In the genomic region with DNA sequence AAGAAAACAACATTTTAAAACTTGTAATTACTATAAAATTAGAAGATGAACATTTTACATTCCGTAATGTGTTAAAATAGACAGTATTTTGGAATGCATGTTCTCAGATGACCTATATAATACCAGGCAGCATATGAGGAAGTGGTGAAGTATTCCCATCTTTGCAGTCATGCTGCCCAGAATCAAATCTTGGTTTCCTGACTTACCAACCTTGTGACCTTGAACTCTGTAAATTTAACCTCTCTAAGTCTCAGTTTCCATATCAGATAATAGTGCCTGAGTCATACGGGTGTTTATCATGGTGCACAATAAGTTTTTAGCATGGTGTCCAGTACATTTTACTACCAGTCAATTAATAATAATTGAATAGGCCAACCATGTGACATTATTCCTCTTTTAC, we compare ENCODE assay signal across 1 cellular context.
TF ChIP-seq lines count a peak whose summit lies in the region.

No MANE protein-coding gene starts in this region.

TF ChIP-seq in K562, 482 proteins besides CTCF, POLR2A, EP300 and RAD21 (continues in another document):
- TF ChIP-seq, protein P1, sequence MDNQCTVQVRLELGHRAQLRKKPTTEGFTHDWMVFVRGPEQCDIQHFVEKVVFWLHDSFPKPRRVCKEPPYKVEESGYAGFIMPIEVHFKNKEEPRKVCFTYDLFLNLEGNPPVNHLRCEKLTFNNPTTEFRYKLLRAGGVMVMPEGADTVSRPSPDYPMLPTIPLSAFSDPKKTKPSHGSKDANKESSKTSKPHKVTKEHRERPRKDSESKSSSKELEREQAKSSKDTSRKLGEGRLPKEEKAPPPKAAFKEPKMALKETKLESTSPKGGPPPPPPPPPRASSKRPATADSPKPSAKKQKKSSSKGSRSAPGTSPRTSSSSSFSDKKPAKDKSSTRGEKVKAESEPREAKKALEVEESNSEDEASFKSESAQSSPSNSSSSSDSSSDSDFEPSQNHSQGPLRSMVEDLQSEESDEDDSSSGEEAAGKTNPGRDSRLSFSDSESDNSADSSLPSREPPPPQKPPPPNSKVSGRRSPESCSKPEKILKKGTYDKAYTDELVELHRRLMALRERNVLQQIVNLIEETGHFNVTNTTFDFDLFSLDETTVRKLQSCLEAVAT (IDR thresholded peaks at IDR 0.05), result no peak
- TF ChIP-seq TEAD2 (tag; IDR thresholded peaks at IDR 0.05) (no peak), FOXJ2 (tag; IDR thresholded peaks at IDR 0.05) (no peak), ZBTB8A (IDR thresholded peaks at IDR 0.05; ENCODE audit: partially characterized antibody) (no peak), ZNF146 (CRISPR knock-in tag; IDR thresholded peaks at IDR 0.05; ENCODE audit: unreplicated experiment) (no peak), MIER1 (IDR thresholded peaks at IDR 0.05; ENCODE audit: low read depth) (no peak), KDM1A (IDR thresholded peaks at IDR 0.05) (0 out of 4 replicates have a peak, but pooled peaks of 1 of the 2 experiments have one; percentile 11), ZZZ3 (IDR thresholded peaks at IDR 0.05) (no peak), PYGO2 (tag; IDR thresholded peaks at IDR 0.05) (no peak), SOX6 (IDR thresholded peaks at IDR 0.05) (no peak), RBM25 (IDR thresholded peaks at IDR 0.05; ENCODE audit: low read depth, low read length, severe bottlenecking) (peak; percentile 20), KDM5B (IDR thresholded peaks at IDR 0.05; ENCODE audit: insufficient replicate concordance, low read depth, low read length) (no peak), SETDB1 (IDR thresholded peaks at IDR 0.05; ENCODE audit: low read length) (no peak), ZBTB7A (IDR thresholded peaks at IDR 0.05; ENCODE audit: borderline replicate concordance, control insufficient read depth, low read depth, low read length) (no peak), TAF7 (tag; IDR thresholded peaks at IDR 0.05) (no peak), MEF2A (IDR thresholded peaks at IDR 0.05; ENCODE audit: control insufficient read depth, low read depth, low read length) (no peak), DPF2 (IDR thresholded peaks at IDR 0.05) (peak; percentile 42; the same call in 1 of the 2 replicates), TRIM28 (IDR thresholded peaks at IDR 0.05) (no peak), ZNF830 (CRISPR knock-in tag; IDR thresholded peaks at IDR 0.05) (no peak), NR2C1 (IDR thresholded peaks at IDR 0.05) (peak; percentile 21; the same call in 1 of the 2 replicates), NR2C1 (tag; IDR thresholded peaks at IDR 0.05) (0 out of 2 replicates have a peak, but pooled peaks have one; percentile 44), TEAD4 (IDR thresholded peaks at IDR 0.05; ENCODE audit: low read length) (0 out of 2 replicates have a peak, but pooled peaks have one; percentile 13), TEAD4 (CRISPR knock-in tag; IDR thresholded peaks at IDR 0.05; ENCODE audit: borderline replicate concordance) (no peak), NR4A1 (CRISPR knock-in tag; IDR thresholded peaks at IDR 0.05) (no peak), NR4A1 (tag; IDR thresholded peaks at IDR 0.05) (no peak), POLR2B (IDR thresholded peaks at IDR 0.05; ENCODE audit: low read depth, partially characterized antibody) (no peak), ZNF311 (CRISPR knock-in tag; IDR thresholded peaks at IDR 0.05) (no peak), SPI1 (IDR thresholded peaks at IDR 0.05; ENCODE audit: borderline replicate concordance, low read depth, low read length) (peak; percentile 54; the same call in 1 of the 2 replicates), SMAD2 (IDR thresholded peaks at IDR 0.05; ENCODE audit: low read depth, low read length) (no peak), SIRT6 (IDR thresholded peaks at IDR 0.05; ENCODE audit: low read depth, low read length) (no peak), HMG20A (CRISPR knock-in tag; conservative IDR thresholded peaks at IDR 0.05) (no peak), ELF2 (CRISPR knock-in tag; IDR thresholded peaks at IDR 0.05) (no peak), ZNF778 (CRISPR knock-in tag; IDR thresholded peaks at IDR 0.05) (no peak), RCOR1 (IDR thresholded peaks at IDR 0.05; ENCODE audit: borderline replicate concordance in 1 of 2, low read depth in 2 of 2, low read length in 2 of 2) (peak in 1 of 2 experiments; percentile 51; a peak in 1 of 4 replicates), PCBP1 (IDR thresholded peaks at IDR 0.05; ENCODE audit: low read depth, low read length, poor library complexity, severe bottlenecking) (no peak), KLF10 (CRISPR knock-in tag; IDR thresholded peaks at IDR 0.05) (no peak), FOSL1 (tag; conservative IDR thresholded peaks at IDR 0.05) (0 out of 2 replicates have a peak, but pooled peaks have one; percentile 36), JUND (IDR thresholded peaks at IDR 0.05; ENCODE audit: borderline replicate concordance, low read depth, low read length) (peak; percentile 62; the same call in 1 of the 2 replicates), JUND (tag; IDR thresholded peaks at IDR 0.05; ENCODE audit: borderline replicate concordance, low read depth, low read length) (0 out of 3 replicates have a peak, but pooled peaks have one; percentile 23), CBFB (CRISPR knock-in tag; IDR thresholded peaks at IDR 0.05) (no peak), ARID1B (IDR thresholded peaks at IDR 0.05) (peak; percentile 41), RBM22 (IDR thresholded peaks at IDR 0.05; ENCODE audit: low read depth, low read length, poor library complexity, severe bottlenecking) (no peak)
- TF ChIP-seq, protein P2, sequence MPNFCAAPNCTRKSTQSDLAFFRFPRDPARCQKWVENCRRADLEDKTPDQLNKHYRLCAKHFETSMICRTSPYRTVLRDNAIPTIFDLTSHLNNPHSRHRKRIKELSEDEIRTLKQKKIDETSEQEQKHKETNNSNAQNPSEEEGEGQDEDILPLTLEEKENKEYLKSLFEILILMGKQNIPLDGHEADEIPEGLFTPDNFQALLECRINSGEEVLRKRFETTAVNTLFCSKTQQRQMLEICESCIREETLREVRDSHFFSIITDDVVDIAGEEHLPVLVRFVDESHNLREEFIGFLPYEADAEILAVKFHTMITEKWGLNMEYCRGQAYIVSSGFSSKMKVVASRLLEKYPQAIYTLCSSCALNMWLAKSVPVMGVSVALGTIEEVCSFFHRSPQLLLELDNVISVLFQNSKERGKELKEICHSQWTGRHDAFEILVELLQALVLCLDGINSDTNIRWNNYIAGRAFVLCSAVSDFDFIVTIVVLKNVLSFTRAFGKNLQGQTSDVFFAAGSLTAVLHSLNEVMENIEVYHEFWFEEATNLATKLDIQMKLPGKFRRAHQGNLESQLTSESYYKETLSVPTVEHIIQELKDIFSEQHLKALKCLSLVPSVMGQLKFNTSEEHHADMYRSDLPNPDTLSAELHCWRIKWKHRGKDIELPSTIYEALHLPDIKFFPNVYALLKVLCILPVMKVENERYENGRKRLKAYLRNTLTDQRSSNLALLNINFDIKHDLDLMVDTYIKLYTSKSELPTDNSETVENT (CRISPR knock-in tag; IDR thresholded peaks at IDR 0.05), result no peak
- TF ChIP-seq, protein P3, sequence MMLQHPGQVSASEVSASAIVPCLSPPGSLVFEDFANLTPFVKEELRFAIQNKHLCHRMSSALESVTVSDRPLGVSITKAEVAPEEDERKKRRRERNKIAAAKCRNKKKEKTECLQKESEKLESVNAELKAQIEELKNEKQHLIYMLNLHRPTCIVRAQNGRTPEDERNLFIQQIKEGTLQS (IDR thresholded peaks at IDR 0.05), result 0 out of 2 replicates have a peak, but pooled peaks have one; percentile 14
- TF ChIP-seq, protein P3 (CRISPR knock-in tag; conservative IDR thresholded peaks at IDR 0.05), result no peak
- TF ChIP-seq, protein P4, sequence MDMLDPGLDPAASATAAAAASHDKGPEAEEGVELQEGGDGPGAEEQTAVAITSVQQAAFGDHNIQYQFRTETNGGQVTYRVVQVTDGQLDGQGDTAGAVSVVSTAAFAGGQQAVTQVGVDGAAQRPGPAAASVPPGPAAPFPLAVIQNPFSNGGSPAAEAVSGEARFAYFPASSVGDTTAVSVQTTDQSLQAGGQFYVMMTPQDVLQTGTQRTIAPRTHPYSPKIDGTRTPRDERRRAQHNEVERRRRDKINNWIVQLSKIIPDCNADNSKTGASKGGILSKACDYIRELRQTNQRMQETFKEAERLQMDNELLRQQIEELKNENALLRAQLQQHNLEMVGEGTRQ (CRISPR knock-in tag; IDR thresholded peaks at IDR 0.05), result no peak
- TF ChIP-seq, protein P5, sequence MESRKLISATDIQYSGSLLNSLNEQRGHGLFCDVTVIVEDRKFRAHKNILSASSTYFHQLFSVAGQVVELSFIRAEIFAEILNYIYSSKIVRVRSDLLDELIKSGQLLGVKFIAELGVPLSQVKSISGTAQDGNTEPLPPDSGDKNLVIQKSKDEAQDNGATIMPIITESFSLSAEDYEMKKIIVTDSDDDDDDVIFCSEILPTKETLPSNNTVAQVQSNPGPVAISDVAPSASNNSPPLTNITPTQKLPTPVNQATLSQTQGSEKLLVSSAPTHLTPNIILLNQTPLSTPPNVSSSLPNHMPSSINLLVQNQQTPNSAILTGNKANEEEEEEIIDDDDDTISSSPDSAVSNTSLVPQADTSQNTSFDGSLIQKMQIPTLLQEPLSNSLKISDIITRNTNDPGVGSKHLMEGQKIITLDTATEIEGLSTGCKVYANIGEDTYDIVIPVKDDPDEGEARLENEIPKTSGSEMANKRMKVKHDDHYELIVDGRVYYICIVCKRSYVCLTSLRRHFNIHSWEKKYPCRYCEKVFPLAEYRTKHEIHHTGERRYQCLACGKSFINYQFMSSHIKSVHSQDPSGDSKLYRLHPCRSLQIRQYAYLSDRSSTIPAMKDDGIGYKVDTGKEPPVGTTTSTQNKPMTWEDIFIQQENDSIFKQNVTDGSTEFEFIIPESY (CRISPR knock-in tag; IDR thresholded peaks at IDR 0.05), result no peak
- TF ChIP-seq, protein P6, sequence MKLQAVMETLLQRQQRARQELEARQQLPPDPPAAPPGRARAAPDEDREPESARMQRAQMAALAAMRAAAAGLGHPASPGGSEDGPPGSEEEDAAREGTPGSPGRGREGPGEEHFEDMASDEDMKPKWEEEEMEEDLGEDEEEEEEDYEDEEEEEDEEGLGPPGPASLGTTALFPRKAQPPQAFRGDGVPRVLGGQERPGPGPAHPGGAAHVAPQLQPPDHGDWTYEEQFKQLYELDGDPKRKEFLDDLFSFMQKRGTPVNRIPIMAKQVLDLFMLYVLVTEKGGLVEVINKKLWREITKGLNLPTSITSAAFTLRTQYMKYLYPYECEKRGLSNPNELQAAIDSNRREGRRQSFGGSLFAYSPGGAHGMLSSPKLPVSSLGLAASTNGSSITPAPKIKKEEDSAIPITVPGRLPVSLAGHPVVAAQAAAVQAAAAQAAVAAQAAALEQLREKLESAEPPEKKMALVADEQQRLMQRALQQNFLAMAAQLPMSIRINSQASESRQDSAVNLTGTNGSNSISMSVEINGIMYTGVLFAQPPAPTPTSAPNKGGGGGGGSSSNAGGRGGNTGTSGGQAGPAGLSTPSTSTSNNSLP (IDR thresholded peaks at IDR 0.05; ENCODE audit: borderline replicate concordance, low read depth, low read length), result no peak
- TF ChIP-seq, protein P7, sequence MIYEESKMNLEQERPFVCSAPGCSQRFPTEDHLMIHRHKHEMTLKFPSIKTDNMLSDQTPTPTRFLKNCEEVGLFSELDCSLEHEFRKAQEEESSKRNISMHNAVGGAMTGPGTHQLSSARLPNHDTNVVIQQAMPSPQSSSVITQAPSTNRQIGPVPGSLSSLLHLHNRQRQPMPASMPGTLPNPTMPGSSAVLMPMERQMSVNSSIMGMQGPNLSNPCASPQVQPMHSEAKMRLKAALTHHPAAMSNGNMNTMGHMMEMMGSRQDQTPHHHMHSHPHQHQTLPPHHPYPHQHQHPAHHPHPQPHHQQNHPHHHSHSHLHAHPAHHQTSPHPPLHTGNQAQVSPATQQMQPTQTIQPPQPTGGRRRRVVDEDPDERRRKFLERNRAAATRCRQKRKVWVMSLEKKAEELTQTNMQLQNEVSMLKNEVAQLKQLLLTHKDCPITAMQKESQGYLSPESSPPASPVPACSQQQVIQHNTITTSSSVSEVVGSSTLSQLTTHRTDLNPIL (CRISPR knock-in tag; IDR thresholded peaks at IDR 0.05), result no peak
- TF ChIP-seq, protein P8, sequence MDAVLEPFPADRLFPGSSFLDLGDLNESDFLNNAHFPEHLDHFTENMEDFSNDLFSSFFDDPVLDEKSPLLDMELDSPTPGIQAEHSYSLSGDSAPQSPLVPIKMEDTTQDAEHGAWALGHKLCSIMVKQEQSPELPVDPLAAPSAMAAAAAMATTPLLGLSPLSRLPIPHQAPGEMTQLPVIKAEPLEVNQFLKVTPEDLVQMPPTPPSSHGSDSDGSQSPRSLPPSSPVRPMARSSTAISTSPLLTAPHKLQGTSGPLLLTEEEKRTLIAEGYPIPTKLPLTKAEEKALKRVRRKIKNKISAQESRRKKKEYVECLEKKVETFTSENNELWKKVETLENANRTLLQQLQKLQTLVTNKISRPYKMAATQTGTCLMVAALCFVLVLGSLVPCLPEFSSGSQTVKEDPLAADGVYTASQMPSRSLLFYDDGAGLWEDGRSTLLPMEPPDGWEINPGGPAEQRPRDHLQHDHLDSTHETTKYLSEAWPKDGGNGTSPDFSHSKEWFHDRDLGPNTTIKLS (IDR thresholded peaks at IDR 0.05; ENCODE audit: borderline replicate concordance, low read depth), result no peak
- TF ChIP-seq, protein P9, sequence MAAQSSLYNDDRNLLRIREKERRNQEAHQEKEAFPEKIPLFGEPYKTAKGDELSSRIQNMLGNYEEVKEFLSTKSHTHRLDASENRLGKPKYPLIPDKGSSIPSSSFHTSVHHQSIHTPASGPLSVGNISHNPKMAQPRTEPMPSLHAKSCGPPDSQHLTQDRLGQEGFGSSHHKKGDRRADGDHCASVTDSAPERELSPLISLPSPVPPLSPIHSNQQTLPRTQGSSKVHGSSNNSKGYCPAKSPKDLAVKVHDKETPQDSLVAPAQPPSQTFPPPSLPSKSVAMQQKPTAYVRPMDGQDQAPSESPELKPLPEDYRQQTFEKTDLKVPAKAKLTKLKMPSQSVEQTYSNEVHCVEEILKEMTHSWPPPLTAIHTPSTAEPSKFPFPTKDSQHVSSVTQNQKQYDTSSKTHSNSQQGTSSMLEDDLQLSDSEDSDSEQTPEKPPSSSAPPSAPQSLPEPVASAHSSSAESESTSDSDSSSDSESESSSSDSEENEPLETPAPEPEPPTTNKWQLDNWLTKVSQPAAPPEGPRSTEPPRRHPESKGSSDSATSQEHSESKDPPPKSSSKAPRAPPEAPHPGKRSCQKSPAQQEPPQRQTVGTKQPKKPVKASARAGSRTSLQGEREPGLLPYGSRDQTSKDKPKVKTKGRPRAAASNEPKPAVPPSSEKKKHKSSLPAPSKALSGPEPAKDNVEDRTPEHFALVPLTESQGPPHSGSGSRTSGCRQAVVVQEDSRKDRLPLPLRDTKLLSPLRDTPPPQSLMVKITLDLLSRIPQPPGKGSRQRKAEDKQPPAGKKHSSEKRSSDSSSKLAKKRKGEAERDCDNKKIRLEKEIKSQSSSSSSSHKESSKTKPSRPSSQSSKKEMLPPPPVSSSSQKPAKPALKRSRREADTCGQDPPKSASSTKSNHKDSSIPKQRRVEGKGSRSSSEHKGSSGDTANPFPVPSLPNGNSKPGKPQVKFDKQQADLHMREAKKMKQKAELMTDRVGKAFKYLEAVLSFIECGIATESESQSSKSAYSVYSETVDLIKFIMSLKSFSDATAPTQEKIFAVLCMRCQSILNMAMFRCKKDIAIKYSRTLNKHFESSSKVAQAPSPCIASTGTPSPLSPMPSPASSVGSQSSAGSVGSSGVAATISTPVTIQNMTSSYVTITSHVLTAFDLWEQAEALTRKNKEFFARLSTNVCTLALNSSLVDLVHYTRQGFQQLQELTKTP (IDR thresholded peaks at IDR 0.05; ENCODE audit: low read depth in 1 of 2, partially characterized antibody in 2 of 2), result no peak
